ENCODE assay signal across 1 cellular context in the genomic region with DNA sequence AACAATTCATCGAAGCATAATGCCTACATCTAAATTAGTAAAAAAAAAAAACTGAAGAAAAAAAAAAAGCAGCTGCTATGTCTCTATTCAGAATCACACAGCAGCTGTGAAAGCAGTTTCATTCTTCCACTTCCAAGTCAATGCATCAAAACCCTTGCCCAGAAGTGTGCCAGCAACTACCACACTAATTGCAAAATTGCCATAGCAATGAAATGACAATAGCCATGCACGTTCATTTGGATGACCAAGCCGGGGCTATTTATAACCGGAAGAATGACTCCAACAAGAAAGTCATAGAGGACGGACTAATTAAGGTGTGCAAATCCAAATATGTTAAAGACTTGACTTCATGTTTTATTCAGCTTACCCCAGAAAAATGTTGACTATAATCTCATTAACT.
TF ChIP-seq lines count a peak whose summit lies in the region.

No MANE protein-coding gene starts in this region.

TF ChIP-seq in WTC11, 78 proteins besides CTCF, POLR2A, EP300 and RAD21:
- TF ChIP-seq, protein P1, sequence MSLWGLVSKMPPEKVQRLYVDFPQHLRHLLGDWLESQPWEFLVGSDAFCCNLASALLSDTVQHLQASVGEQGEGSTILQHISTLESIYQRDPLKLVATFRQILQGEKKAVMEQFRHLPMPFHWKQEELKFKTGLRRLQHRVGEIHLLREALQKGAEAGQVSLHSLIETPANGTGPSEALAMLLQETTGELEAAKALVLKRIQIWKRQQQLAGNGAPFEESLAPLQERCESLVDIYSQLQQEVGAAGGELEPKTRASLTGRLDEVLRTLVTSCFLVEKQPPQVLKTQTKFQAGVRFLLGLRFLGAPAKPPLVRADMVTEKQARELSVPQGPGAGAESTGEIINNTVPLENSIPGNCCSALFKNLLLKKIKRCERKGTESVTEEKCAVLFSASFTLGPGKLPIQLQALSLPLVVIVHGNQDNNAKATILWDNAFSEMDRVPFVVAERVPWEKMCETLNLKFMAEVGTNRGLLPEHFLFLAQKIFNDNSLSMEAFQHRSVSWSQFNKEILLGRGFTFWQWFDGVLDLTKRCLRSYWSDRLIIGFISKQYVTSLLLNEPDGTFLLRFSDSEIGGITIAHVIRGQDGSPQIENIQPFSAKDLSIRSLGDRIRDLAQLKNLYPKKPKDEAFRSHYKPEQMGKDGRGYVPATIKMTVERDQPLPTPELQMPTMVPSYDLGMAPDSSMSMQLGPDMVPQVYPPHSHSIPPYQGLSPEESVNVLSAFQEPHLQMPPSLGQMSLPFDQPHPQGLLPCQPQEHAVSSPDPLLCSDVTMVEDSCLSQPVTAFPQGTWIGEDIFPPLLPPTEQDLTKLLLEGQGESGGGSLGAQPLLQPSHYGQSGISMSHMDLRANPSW (CRISPR knock-in tag; conservative IDR thresholded peaks at IDR 0.05; ENCODE audit: low read depth): no peak
- TF ChIP-seq, protein P2, sequence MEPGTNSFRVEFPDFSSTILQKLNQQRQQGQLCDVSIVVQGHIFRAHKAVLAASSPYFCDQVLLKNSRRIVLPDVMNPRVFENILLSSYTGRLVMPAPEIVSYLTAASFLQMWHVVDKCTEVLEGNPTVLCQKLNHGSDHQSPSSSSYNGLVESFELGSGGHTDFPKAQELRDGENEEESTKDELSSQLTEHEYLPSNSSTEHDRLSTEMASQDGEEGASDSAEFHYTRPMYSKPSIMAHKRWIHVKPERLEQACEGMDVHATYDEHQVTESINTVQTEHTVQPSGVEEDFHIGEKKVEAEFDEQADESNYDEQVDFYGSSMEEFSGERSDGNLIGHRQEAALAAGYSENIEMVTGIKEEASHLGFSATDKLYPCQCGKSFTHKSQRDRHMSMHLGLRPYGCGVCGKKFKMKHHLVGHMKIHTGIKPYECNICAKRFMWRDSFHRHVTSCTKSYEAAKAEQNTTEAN (CRISPR knock-in tag; IDR thresholded peaks at IDR 0.05): no peak
- TF ChIP-seq FOXJ3 (CRISPR knock-in tag; IDR thresholded peaks at IDR 0.05; ENCODE audit: borderline replicate concordance) (no peak), NR3C1 (CRISPR knock-in tag; conservative IDR thresholded peaks at IDR 0.05; ENCODE audit: low read depth) (no peak), ELF4 (CRISPR knock-in tag; IDR thresholded peaks at IDR 0.05; ENCODE audit: low read depth) (no peak), HMGA2 (CRISPR knock-in tag; IDR thresholded peaks at IDR 0.05) (no peak), JUN (CRISPR knock-in tag; IDR thresholded peaks at IDR 0.05) (no peak), ZNF232 (CRISPR knock-in tag; IDR thresholded peaks at IDR 0.05) (no peak), ZNF263 (CRISPR knock-in tag; IDR thresholded peaks at IDR 0.05; ENCODE audit: low read depth) (no peak), TEAD4 (CRISPR knock-in tag; IDR thresholded peaks at IDR 0.05) (no peak), SMAD4 (CRISPR knock-in tag; IDR thresholded peaks at IDR 0.05) (no peak), SMAD3 (CRISPR knock-in tag; IDR thresholded peaks at IDR 0.05; ENCODE audit: borderline replicate concordance) (no peak), NFYB (CRISPR knock-in tag; conservative IDR thresholded peaks at IDR 0.05; ENCODE audit: low read depth) (no peak), TCF7 (CRISPR knock-in tag; IDR thresholded peaks at IDR 0.05; ENCODE audit: low read depth) (no peak), ZNF219 (CRISPR knock-in tag; IDR thresholded peaks at IDR 0.05; ENCODE audit: borderline replicate concordance) (no peak), RELA (CRISPR knock-in tag; IDR thresholded peaks at IDR 0.05; ENCODE audit: borderline replicate concordance) (no peak)
- TF ChIP-seq, protein P3, sequence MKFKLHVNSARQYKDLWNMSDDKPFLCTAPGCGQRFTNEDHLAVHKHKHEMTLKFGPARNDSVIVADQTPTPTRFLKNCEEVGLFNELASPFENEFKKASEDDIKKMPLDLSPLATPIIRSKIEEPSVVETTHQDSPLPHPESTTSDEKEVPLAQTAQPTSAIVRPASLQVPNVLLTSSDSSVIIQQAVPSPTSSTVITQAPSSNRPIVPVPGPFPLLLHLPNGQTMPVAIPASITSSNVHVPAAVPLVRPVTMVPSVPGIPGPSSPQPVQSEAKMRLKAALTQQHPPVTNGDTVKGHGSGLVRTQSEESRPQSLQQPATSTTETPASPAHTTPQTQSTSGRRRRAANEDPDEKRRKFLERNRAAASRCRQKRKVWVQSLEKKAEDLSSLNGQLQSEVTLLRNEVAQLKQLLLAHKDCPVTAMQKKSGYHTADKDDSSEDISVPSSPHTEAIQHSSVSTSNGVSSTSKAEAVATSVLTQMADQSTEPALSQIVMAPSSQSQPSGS (CRISPR knock-in tag; IDR thresholded peaks at IDR 0.05; ENCODE audit: borderline replicate concordance, low read depth): no peak
- TF ChIP-seq, protein P4, sequence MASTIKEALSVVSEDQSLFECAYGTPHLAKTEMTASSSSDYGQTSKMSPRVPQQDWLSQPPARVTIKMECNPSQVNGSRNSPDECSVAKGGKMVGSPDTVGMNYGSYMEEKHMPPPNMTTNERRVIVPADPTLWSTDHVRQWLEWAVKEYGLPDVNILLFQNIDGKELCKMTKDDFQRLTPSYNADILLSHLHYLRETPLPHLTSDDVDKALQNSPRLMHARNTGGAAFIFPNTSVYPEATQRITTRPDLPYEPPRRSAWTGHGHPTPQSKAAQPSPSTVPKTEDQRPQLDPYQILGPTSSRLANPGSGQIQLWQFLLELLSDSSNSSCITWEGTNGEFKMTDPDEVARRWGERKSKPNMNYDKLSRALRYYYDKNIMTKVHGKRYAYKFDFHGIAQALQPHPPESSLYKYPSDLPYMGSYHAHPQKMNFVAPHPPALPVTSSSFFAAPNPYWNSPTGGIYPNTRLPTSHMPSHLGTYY (CRISPR knock-in tag; IDR thresholded peaks at IDR 0.05): no peak
- TF ChIP-seq, protein P5, sequence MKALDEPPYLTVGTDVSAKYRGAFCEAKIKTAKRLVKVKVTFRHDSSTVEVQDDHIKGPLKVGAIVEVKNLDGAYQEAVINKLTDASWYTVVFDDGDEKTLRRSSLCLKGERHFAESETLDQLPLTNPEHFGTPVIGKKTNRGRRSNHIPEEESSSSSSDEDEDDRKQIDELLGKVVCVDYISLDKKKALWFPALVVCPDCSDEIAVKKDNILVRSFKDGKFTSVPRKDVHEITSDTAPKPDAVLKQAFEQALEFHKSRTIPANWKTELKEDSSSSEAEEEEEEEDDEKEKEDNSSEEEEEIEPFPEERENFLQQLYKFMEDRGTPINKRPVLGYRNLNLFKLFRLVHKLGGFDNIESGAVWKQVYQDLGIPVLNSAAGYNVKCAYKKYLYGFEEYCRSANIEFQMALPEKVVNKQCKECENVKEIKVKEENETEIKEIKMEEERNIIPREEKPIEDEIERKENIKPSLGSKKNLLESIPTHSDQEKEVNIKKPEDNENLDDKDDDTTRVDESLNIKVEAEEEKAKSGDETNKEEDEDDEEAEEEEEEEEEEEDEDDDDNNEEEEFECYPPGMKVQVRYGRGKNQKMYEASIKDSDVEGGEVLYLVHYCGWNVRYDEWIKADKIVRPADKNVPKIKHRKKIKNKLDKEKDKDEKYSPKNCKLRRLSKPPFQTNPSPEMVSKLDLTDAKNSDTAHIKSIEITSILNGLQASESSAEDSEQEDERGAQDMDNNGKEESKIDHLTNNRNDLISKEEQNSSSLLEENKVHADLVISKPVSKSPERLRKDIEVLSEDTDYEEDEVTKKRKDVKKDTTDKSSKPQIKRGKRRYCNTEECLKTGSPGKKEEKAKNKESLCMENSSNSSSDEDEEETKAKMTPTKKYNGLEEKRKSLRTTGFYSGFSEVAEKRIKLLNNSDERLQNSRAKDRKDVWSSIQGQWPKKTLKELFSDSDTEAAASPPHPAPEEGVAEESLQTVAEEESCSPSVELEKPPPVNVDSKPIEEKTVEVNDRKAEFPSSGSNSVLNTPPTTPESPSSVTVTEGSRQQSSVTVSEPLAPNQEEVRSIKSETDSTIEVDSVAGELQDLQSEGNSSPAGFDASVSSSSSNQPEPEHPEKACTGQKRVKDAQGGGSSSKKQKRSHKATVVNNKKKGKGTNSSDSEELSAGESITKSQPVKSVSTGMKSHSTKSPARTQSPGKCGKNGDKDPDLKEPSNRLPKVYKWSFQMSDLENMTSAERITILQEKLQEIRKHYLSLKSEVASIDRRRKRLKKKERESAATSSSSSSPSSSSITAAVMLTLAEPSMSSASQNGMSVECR (CRISPR knock-in tag; IDR thresholded peaks at IDR 0.05; ENCODE audit: borderline replicate concordance): no peak
- TF ChIP-seq, protein P6, sequence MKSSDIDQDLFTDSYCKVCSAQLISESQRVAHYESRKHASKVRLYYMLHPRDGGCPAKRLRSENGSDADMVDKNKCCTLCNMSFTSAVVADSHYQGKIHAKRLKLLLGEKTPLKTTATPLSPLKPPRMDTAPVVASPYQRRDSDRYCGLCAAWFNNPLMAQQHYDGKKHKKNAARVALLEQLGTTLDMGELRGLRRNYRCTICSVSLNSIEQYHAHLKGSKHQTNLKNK (CRISPR knock-in tag; IDR thresholded peaks at IDR 0.05): no peak
